In genomic region chr7:102602317-102602716, GRCh38 we compare ENCODE assay signal across 7 cellular contexts. TPM values are rescaled to one million over a fixed set of nuclear protein-coding genes. Genes with fewer than 3 reads are reported as not detected.
"Had no signal": no experiment of that assay in that cellular context is flagged by ENCODE, and none has a peak within 500 bp of the region (broad histone marks: within the 10 kb centered on the region; RNA-seq: fewer than 3 reads in every experiment).

No MANE protein-coding gene starts in this region.

RNA-seq across cellular contexts. Expression of gene SPDYE2B, which starts 47.8 kb away (rescaled TPM):
- total RNA-seq: K562, M059J, PC-3, Peyer's patch, Right ventricle myocardium superior, SJSA1 had no signal
- polyA plus RNA-seq: K562, SK-N-SH had no signal

RNA-seq across cellular contexts. Expression of gene SPDYE2, which starts 51.3 kb away (rescaled TPM):
- total RNA-seq: K562, M059J, PC-3, Peyer's patch, Right ventricle myocardium superior, SJSA1 had no signal
- polyA plus RNA-seq: SK-N-SH had no signal
